ENCODE assay signal across 10 cellular contexts in the genomic region with DNA sequence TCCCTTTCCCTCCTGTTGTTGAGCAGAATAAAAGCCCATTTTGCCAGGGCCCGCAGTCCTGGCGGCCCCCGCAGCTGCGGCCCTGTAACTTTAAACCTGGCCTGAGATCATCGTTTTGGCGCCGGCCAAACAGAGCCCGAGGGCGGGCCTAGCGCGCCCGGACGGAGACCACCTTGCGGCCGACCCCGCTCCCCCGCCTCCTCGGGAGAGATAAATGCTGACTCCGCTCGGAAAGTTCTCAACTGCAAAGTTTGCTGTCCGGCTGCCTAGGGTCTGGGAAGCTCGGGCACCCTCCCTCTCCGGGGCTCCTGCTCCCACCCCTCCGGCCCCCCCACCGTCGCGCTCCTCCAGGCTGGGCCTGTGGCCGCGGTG. TPM values are rescaled to one million over a fixed set of nuclear protein-coding genes. Genes with fewer than 3 reads are reported as not detected.
A peak's percentile ranks its signal among the peaks of the same experiment; 100 is the strongest.
DNase-seq lines count a peak whose midpoint lies in the region; ATAC-seq, FAIRE-seq and TF ChIP-seq lines count a peak whose summit lies in the region.
"Had no signal": no experiment of that assay in that cellular context is flagged by ENCODE, and none has a peak within 500 bp of the region (broad histone marks: within the 10 kb centered on the region; RNA-seq: fewer than 3 reads in every experiment).

A gene with protein sequence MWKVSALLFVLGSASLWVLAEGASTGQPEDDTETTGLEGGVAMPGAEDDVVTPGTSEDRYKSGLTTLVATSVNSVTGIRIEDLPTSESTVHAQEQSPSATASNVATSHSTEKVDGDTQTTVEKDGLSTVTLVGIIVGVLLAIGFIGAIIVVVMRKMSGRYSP (plus strand): TSS at position 241 of the 372 bp plus-strand sequence. CDS start 202 bp downstream, outside the sequence.

- H3K27me3 ChIP-seq in dorsolateral prefrontal cortex (peaks cover 0 to 41% (median 13%) of the 10 kb centered on the region in 45 donors), keratinocyte (ENCODE audit: control insufficient read depth, extremely low read depth, insufficient read depth, low read length) (no peaks in the 10 kb centered on the region), skeletal muscle satellite cell (ENCODE audit: control insufficient read depth, insufficient read depth, low read length) (no peaks in the 10 kb centered on the region), spleen (replicated peaks in 1 of 7) (peaks cover 0 to 97% (median 51%) of the 10 kb centered on the region in 7 donors)

- H3K9me3 ChIP-seq in keratinocyte (ENCODE audit: control insufficient read depth, low read depth, low read length), result no peaks in the 10 kb centered on the region
- no peaks in the 10 kb centered on the region for H3K9me3 ChIP-seq in skeletal muscle satellite cell (replicated peaks; ENCODE audit: low read length)
- H3K9me3 ChIP-seq in OCI-LY7 (ENCODE audit: low read length), result no peaks in the 10 kb centered on the region
- no peaks in the 10 kb centered on the region for H3K9me3 ChIP-seq in spleen
- H3K9me3 ChIP-seq: right lobe of liver had no signal

- DNase-seq in HEK293T (ENCODE audit: extremely low spot score), result peak; percentile 76
- DNase-seq in dorsolateral prefrontal cortex, result peak in 3 of 10 donors; percentile 11 to 44 (median 43)
- DNase-seq in keratinocyte (ENCODE audit: low read depth, low spot score), result no peak
- DNase-seq in OCI-LY7 (ENCODE audit: low spot score), result no peak
- no peak for DNase-seq in osteocyte (ENCODE audit: extremely low spot score, unreplicated experiment)
- no peak for DNase-seq in spleen
- DNase-seq: right lobe of liver had no signal

- TF ChIP-seq CTCF in dorsolateral prefrontal cortex (IDR thresholded peaks at IDR 0.05 in 54 of 56, conservative IDR thresholded peaks at IDR 0.05 in 2 of 56; ENCODE audit: low read depth in 1 of 56, partially characterized antibody in 56 of 56) (no peak), keratinocyte (optimal IDR thresholded peaks at IDR 0.05 in 1 of 3, IDR thresholded peaks at IDR 0.05 in 1 of 3, conservative IDR thresholded peaks at IDR 0.05 in 1 of 3; ENCODE audit: extremely low read depth in 1 of 3, insufficient read depth in 2 of 3, low read length in 3 of 3) (no peak), OCI-LY7 (conservative IDR thresholded peaks at IDR 0.05; ENCODE audit: low read length) (no peak), osteocyte (IDR thresholded peaks at IDR 0.05) (no peak), spleen (IDR thresholded peaks at IDR 0.05 in 8 of 11, conservative IDR thresholded peaks at IDR 0.05 in 3 of 11) (no peak)

- H3K36me3 ChIP-seq in keratinocyte (ENCODE audit: control insufficient read depth in 2 of 2, extremely low read depth in 1 of 2, insufficient read depth in 2 of 2, low read length in 2 of 2) (no peaks in the 10 kb centered on the region), skeletal muscle satellite cell (ENCODE audit: insufficient read depth, low read length) (no peaks in the 10 kb centered on the region), OCI-LY7 (ENCODE audit: insufficient read depth, low read length) (no peaks in the 10 kb centered on the region), spleen (no peaks in the 10 kb centered on the region)
- H3K36me3 ChIP-seq: right lobe of liver had no signal

- intact Hi-C loops in dorsolateral prefrontal cortex (cut with DNase I) (no loop called here), OCI-LY7 (cut with micrococcal nuclease; ENCODE audit: unreplicated experiment) (no loop called here), spleen (cut with DNase I; ENCODE audit: low total_unique reads) (no loop called here)

- H3K9me1 ChIP-seq in keratinocyte (ENCODE audit: control insufficient read depth, extremely low read depth, insufficient read depth, low read length), result peaks cover 2% of the 10 kb centered on the region

- H3K79me2 ChIP-seq in keratinocyte (ENCODE audit: control insufficient read depth, insufficient read depth, low read length) (peaks cover 17% of the 10 kb centered on the region), OCI-LY7 (ENCODE audit: insufficient read depth, low read depth, low read length) (no peaks in the 10 kb centered on the region)

- no peaks in the 10 kb centered on the region for H3K36me3 Mint-ChIP-seq in osteocyte (ENCODE audit: unreplicated experiment)
- H3K36me3 Mint-ChIP-seq: activated naive CD8-positive, alpha-beta T cell had no signal

- H3K4me2 ChIP-seq in keratinocyte (ENCODE audit: control insufficient read depth, extremely low read depth, insufficient read depth, low read depth, low read length) (peak within 1 kb of the TSS; percentile 86), skeletal muscle satellite cell (ENCODE audit: low read length) (peak within 1 kb of the TSS; percentile 70), OCI-LY7 (ENCODE audit: low read length) (no peak within 1 kb of the TSS)

- no peak for ATAC-seq in HG03095 (IDR thresholded peaks at IDR 0.05; ENCODE audit: unreplicated experiment)

- FAIRE-seq in keratinocyte (lab: Jason Lieb, UNC), result no peak

- H3K4me3 ChIP-seq in dorsolateral prefrontal cortex (peak within 1 kb of the TSS; percentile 21 to 74 (median 56)), keratinocyte (ENCODE audit: control insufficient read depth in 2 of 3, extremely low read depth in 1 of 3, insufficient read depth in 2 of 3, low read depth in 1 of 3, low read length in 3 of 3) (peak within 1 kb of the TSS; percentile 62 to 79 (median 75)), skeletal muscle satellite cell (ENCODE audit: low read length) (peak within 1 kb of the TSS; percentile 48), OCI-LY7 (ENCODE audit: low read depth, low read length, poor library complexity, severe bottlenecking) (no peak within 1 kb of the TSS), spleen (peak within 1 kb of the TSS in 1 of 8 donors; percentile 6)
- H3K4me3 ChIP-seq: right lobe of liver had no signal

- CTCF ChIA-PET in HEK293T (lab: Yijun Ruan, JAX), result no interaction called here
- CTCF ChIA-PET in OCI-LY7 (lab: Charles Lee; ENCODE audit: unreplicated experiment), result no interaction called here

- H3K27ac Mint-ChIP-seq in osteocyte (ENCODE audit: unreplicated experiment), result no peak within 1 kb of the TSS
- H3K27ac Mint-ChIP-seq: activated naive CD8-positive, alpha-beta T cell had no signal

- H3K4me1 Mint-ChIP-seq in osteocyte (ENCODE audit: unreplicated experiment), result no peaks in the 10 kb centered on the region

- H3K4me3 Mint-ChIP-seq in osteocyte (ENCODE audit: unreplicated experiment), result no peak within 1 kb of the TSS
- H3K4me3 Mint-ChIP-seq: activated naive CD8-positive, alpha-beta T cell had no signal

- H3K27ac ChIP-seq in dorsolateral prefrontal cortex, result peak within 1 kb of the TSS in 54 of 59 donors; percentile 5 to 87 (median 67)
- peak within 1 kb of the TSS; percentile 89 for H3K27ac ChIP-seq in keratinocyte (ENCODE audit: control insufficient read depth, insufficient read depth, low read length)
- H3K27ac ChIP-seq in OCI-LY7 (ENCODE audit: low read depth, low read length, poor library complexity, severe bottlenecking), result no peak within 1 kb of the TSS
- H3K27ac ChIP-seq in spleen, result no peak within 1 kb of the TSS
- H3K27ac ChIP-seq: right lobe of liver had no signal

- TF ChIP-seq POLR2A in spleen (IDR thresholded peaks at IDR 0.05), result no peak

- no TSS peak for BruUV-seq in OCI-LY7 (replicated peaks; lab: Mats Ljungman, UMichigan)

- H3K9me2 ChIP-seq in OCI-LY7 (ENCODE audit: insufficient read depth, low read length), result no peaks in the 10 kb centered on the region

- peaks cover 51% of the 10 kb centered on the region for H3K4me1 ChIP-seq in keratinocyte (ENCODE audit: control insufficient read depth, extremely low read depth, insufficient read depth, low read length)
- no peaks in the 10 kb centered on the region for H3K4me1 ChIP-seq in skeletal muscle satellite cell (ENCODE audit: control insufficient read depth, insufficient read depth, low read length)
- no peaks in the 10 kb centered on the region for H3K4me1 ChIP-seq in OCI-LY7 (ENCODE audit: insufficient read depth, low read length, poor library complexity, severe bottlenecking)
- peaks cover 0 to 10% (median 0%) of the 10 kb centered on the region in 6 donors for H3K4me1 ChIP-seq in spleen
- H3K4me1 ChIP-seq: right lobe of liver had no signal

- WGBS in spleen, 5 donors, result 1 to 5% (median 4%) methylated on average over 20 to 29 of the region's 29 CpGs

- H3K27me3 Mint-ChIP-seq in osteocyte (ENCODE audit: unreplicated experiment), result peaks cover 21% of the 10 kb centered on the region

- H3K9ac ChIP-seq in keratinocyte (ENCODE audit: control insufficient read depth, extremely low read depth, insufficient read depth, low read length) (peak within 1 kb of the TSS; percentile 89), skeletal muscle satellite cell (ENCODE audit: low read depth, low read length) (peak within 1 kb of the TSS; percentile 17)

- H3K9me3 Mint-ChIP-seq in osteocyte (ENCODE audit: unreplicated experiment), result no peaks in the 10 kb centered on the region

- H2AFZ ChIP-seq in keratinocyte (ENCODE audit: control insufficient read depth, low read length) (peak within 1 kb of the TSS; percentile 88), OCI-LY7 (ENCODE audit: low read length) (no peak within 1 kb of the TSS)

- no peaks in the 10 kb centered on the region for H4K20me1 ChIP-seq in keratinocyte (ENCODE audit: control insufficient read depth, extremely low read depth, insufficient read depth, low read length)
- no peaks in the 10 kb centered on the region for H4K20me1 ChIP-seq in OCI-LY7 (ENCODE audit: insufficient read depth, low read length)

- dilution Hi-C loops in keratinocyte (cut with MboI; ENCODE audit: extremely low pct_ligation_motif_present, low sequenced_read_pairs), result no loop called here

- POLR2A ChIA-PET in HEK293T (lab: Yijun Ruan, JAX), result interaction anchor here (0.9 to 1.5 kb wide), 3 partner anchors 13 to 21 kb away, joined by 3 to 6 read pairs (median 3); no protein-coding TSS in a partner anchor
- POLR2A ChIA-PET in OCI-LY7 (lab: Charles Lee), result no interaction called here

TF ChIP-seq in HEK293T, 16 proteins besides CTCF, POLR2A, EP300 and RAD21 (continues in another document):
- TF ChIP-seq FOXA1 (IDR thresholded peaks at IDR 0.05), result no peak
- no peak for TF ChIP-seq L3MBTL2 (conservative IDR thresholded peaks at IDR 0.05)

RNA-seq across cellular contexts. Expression of the gene that starts here (rescaled TPM):
- total RNA-seq in dorsolateral prefrontal cortex (10 to 100 TPM in 47 of 120 experiments, 1 to 10 TPM in 73; 3.9 to 37.7 (median 9.2) TPM), OCI-LY7 (2022) (not detected in 2 replicates), osteocyte (not detected in 2 replicates), spleen (under 1 TPM in 3 of 7 donors, not detected in 4; 0.19 to 0.49 (median 0.44) TPM)
- polyA plus RNA-seq in keratinocyte (27.5 to 110 TPM (median 29.9 TPM) in 3 replicates), spleen (1 to 10 TPM in 1 of 3 donors, under 1 TPM in 2; 0.09 to 1.9 (median 0.32) TPM)
- 42.5 TPM for polyA plus RNA-seq in keratinocyte (2011; ENCODE audit: low read depth)
- 79.0 and 96.5 TPM in 2 replicates for polyA plus RNA-seq in keratinocyte (2011; cell fraction: cytosol; rRNA removed)
- polyA plus RNA-seq in keratinocyte (2011; cell fraction: nucleus; rRNA removed), result 132 and 134 TPM in 2 replicates
- polyA plus RNA-seq in keratinocyte (2012; ENCODE audit: low replicate concordance), result 61.7 and 117 TPM in 2 replicates
- 15.7 to 66.3 TPM (median 23.9 TPM) in 3 replicates for polyA minus RNA-seq in keratinocyte
- 37.0 TPM for polyA minus RNA-seq in keratinocyte (2011; cell fraction: cytosol; rRNA and poly(A)+ RNA removed)
- 17.3 and 46.8 TPM in 2 replicates for polyA minus RNA-seq in keratinocyte (2011; cell fraction: nucleus; rRNA and poly(A)+ RNA removed)
- 0.76 and 1.7 TPM in 2 replicates for total RNA-seq in skeletal muscle satellite cell (2012; rRNA removed)
- not detected in 2 replicates for total RNA-seq in OCI-LY7 (2014; rRNA removed; shearing (Covaris generic))

Comparison
In these comparisons a context has a peak if more than half of its experiments do, and no peak if none do; other contexts are left out.
1. RNA of the gene that starts here (polyA plus RNA-seq): 27.5 to 134 TPM in keratinocyte; 0.09 to 1.9 TPM in spleen; every median in the first group is over 4 times any median in the second.
2. H3K27ac ChIP-seq: peak in dorsolateral prefrontal cortex (54 of 59) and keratinocyte (single experiment); none in OCI-LY7 (single experiment) and spleen (0 of 8).